In the genomic region with DNA sequence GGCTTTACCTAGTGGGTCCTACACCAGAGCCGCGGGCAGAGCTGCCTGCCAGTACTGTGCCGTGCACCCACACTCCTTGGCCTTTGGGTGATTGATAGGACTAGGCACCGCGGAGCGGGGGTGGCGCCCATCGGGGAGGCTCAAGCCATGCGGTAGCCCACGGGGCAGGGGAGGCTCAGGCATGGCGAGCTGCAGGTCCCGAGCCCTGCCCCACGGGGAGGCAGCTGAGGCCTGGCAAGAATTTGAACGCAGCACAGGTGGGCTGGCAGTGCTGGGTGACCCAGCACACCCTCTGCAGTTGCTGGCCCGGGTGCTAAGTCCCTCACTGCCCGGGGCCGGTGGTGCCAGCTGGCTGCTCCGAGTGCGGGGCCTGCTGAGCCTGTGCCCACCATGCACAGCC, we compare ENCODE assay signal across 23 cellular contexts. TPM values are rescaled to one million over a fixed set of nuclear protein-coding genes. Genes with fewer than 3 reads are reported as not detected.
DNase-seq lines count a peak whose midpoint lies in the region; ATAC-seq, FAIRE-seq and TF ChIP-seq lines count a peak whose summit lies in the region.
"Had no signal": no experiment of that assay in that cellular context is flagged by ENCODE, and none has a peak within 500 bp of the region (broad histone marks: within the 10 kb centered on the region; RNA-seq: fewer than 3 reads in every experiment).

No MANE protein-coding gene starts in this region.

- intact Hi-C loops in right cardiac atrium (cut with DNase I) = no loop called here
- intact Hi-C loops in cardiac septum (cut with DNase I) = no loop called here
- intact Hi-C loops in kidney (cut with DNase I) = no loop called here

- H3K27me3 ChIP-seq in right cardiac atrium (ENCODE audit: control insufficient read depth, insufficient read depth) (no peaks in the 10 kb centered on the region), neuronal stem cell (ENCODE audit: control insufficient read depth in 3 of 3, insufficient read depth in 3 of 3, low read depth in 1 of 3, low read length in 3 of 3) (no peaks in the 10 kb centered on the region)
- H3K27me3 ChIP-seq: BE2C, BLaER1 had no signal

- no peak overlapping the region for H3K9ac ChIP-seq in kidney (ENCODE audit: low read length in 2 of 2)
- no peak overlapping the region for H3K9ac ChIP-seq in neuronal stem cell (ENCODE audit: low read depth, low read length, poor library complexity)
- H3K9ac ChIP-seq: BLaER1 had no signal

- no peak overlapping the region for H3K23ac ChIP-seq in neuronal stem cell (ENCODE audit: low read depth, low read length, poor library complexity)

- H3K9me3 ChIP-seq in right cardiac atrium (ENCODE audit: control insufficient read depth, low read length) = no peaks in the 10 kb centered on the region
- peaks cover 0 to 5% of the 10 kb centered on the region in 2 donors for H3K9me3 ChIP-seq in kidney (ENCODE audit: control insufficient read depth in 1 of 2, low read length in 2 of 2)
- H3K9me3 ChIP-seq in neuronal stem cell (replicated peaks in 1 of 2; ENCODE audit: control insufficient read depth in 2 of 2, insufficient read depth in 1 of 2, low read depth in 1 of 2, low read length in 2 of 2) = peaks cover 0 to 4% of the 10 kb centered on the region in 2 donors
- H3K9me3 ChIP-seq: BE2C had no signal

- no peak overlapping the region for H3K14ac ChIP-seq in neuronal stem cell (ENCODE audit: low read length)

- H4K91ac ChIP-seq in neuronal stem cell (ENCODE audit: low read depth, low read length, poor library complexity) = no peak overlapping the region

- no peaks in the 10 kb centered on the region for H3K79me1 ChIP-seq in neuronal stem cell (ENCODE audit: low read depth, low read length)

- DNase-seq in right cardiac atrium (peak in 2 of 3 donors; percentile 39 to 43), cardiac septum (ENCODE audit: low spot score) (no peak), kidney (peak; percentile 65), neuronal stem cell (ENCODE audit: low spot score) (no peak), NCI-H1092 (lab: John Stamatoyannopoulos, UW) (no peak)
- DNase-seq: 8988T; ACHN; BE2C; C1 segment of cervical spinal cord; CD4-positive, alpha-beta memory T cell; CD4-positive, CD25-positive, alpha-beta regulatory T cell; CD8-positive, alpha-beta memory T cell; COR-L47; DMS79 treated with DMSO at 0.1 percent for 48 hours; GF-D8 had no signal

- no peak overlapping the region for H2BK120ac ChIP-seq in neuronal stem cell (ENCODE audit: low read depth, low read length)

- no peak overlapping the region for H2BK15ac ChIP-seq in neuronal stem cell (ENCODE audit: low read length)

- 97% methylated on average over 19 of the region's 19 CpGs for WGBS in right cardiac atrium
- WGBS in neuronal stem cell (ENCODE audit: extremely low coverage in 2 of 2, insufficient read length in 2 of 2, insufficient replicate concordance in 1 of 2), 2 donors = no CpG with 5 or more reads among the region's 19 CpGs

- H3K18ac ChIP-seq in neuronal stem cell (ENCODE audit: low read length) = no peak overlapping the region

- H2AFZ ChIP-seq in neuronal stem cell (ENCODE audit: low read length) = no peak overlapping the region

- FAIRE-seq in kidney (lab: Jason Lieb, UNC) = no peak
- FAIRE-seq: A204.1, G401.6, GM12878, GM12892, GM18507 had no signal

- no peak overlapping the region for H2BK5ac ChIP-seq in neuronal stem cell (ENCODE audit: low read length)

- ATAC-seq in right cardiac atrium (no peak), GM19463 (IDR thresholded peaks at IDR 0.05; ENCODE audit: unreplicated experiment) (no peak)
- ATAC-seq: GM12878 had no signal

- H3K4me3 ChIP-seq in right cardiac atrium (ENCODE audit: low read length) (no peak overlapping the region), kidney (ENCODE audit: low read length in 2 of 2) (no peak overlapping the region), neuronal stem cell (ENCODE audit: low read length in 2 of 2) (no peak overlapping the region)
- H3K4me3 ChIP-seq: BLaER1, GM12878 had no signal

- H4K8ac ChIP-seq in neuronal stem cell (ENCODE audit: low read depth, low read length) = peak overlapping the region; percentile 3

- H3K4ac ChIP-seq in neuronal stem cell (ENCODE audit: low read length) = no peak overlapping the region

- H3K27ac ChIP-seq in right cardiac atrium (ENCODE audit: low read length) (no peak overlapping the region), kidney (ENCODE audit: low read depth in 2 of 2, low read length in 2 of 2) (no peak overlapping the region), neuronal stem cell (replicated peaks; ENCODE audit: low read length) (no peak overlapping the region)
- H3K27ac ChIP-seq: BLaER1 had no signal

- H3K4me2 ChIP-seq in neuronal stem cell (ENCODE audit: insufficient read depth, low read length, poor library complexity, severe bottlenecking) = no peak overlapping the region
- H3K4me2 ChIP-seq: BLaER1 had no signal

- TF ChIP-seq CTCF in kidney (IDR thresholded peaks at IDR 0.05; ENCODE audit: borderline replicate concordance, extremely low read depth, insufficient read depth) = no peak

- H3K4me1 ChIP-seq in right cardiac atrium (ENCODE audit: control insufficient read depth, insufficient read depth, low read length) (no peaks in the 10 kb centered on the region), kidney (ENCODE audit: control insufficient read depth in 1 of 2, insufficient read depth in 1 of 2, low read depth in 1 of 2, low read length in 2 of 2) (no peaks in the 10 kb centered on the region), neuronal stem cell (ENCODE audit: control insufficient read depth in 2 of 2, insufficient read depth in 1 of 2, low read depth in 1 of 2, low read length in 2 of 2) (no peaks in the 10 kb centered on the region)
- H3K4me1 ChIP-seq: BE2C, BLaER1 had no signal

- H2AK5ac ChIP-seq in neuronal stem cell (ENCODE audit: low read depth, low read length) = peak overlapping the region; percentile 46

- no peaks in the 10 kb centered on the region for H3K36me3 ChIP-seq in kidney (ENCODE audit: control insufficient read depth in 1 of 2, insufficient read depth in 2 of 2, low read length in 2 of 2)
- no peaks in the 10 kb centered on the region for H3K36me3 ChIP-seq in neuronal stem cell (replicated peaks in 1 of 2; ENCODE audit: control insufficient read depth in 2 of 2, insufficient read depth in 2 of 2, low read length in 2 of 2)
- H3K36me3 ChIP-seq: BE2C, BLaER1 had no signal

- H2BK12ac ChIP-seq in neuronal stem cell (ENCODE audit: low read length) = no peak overlapping the region

RNA-seq across cellular contexts. Expression of a gene that starts 32.3 kb away (rescaled TPM):
- total RNA-seq in right cardiac atrium = 10 to 100 TPM; 27.1 to 43.6 (median 31.5) TPM
- polyA plus RNA-seq in right cardiac atrium = 14.6 TPM
- total RNA-seq in cardiac septum = 24.0 TPM
- 63.8 TPM for total RNA-seq in kidney
- 10.4 TPM for polyA plus RNA-seq in kidney (ENCODE audit: insufficient read depth, low read depth, low replicate concordance)
- polyA plus RNA-seq in neuronal stem cell (2013, experiment 1 of 2) = 5.6 TPM
- polyA plus RNA-seq in neuronal stem cell (2013, experiment 2 of 2) = 5.9 TPM
- polyA plus RNA-seq: CD14-positive monocyte; CD4-positive, CD25-positive, alpha-beta regulatory T cell; CD8-positive, alpha-beta memory T cell had no signal

Comparison
In these comparisons a context has a peak if more than half of its experiments do, and no peak if none do; other contexts are left out.
1. DNase-seq: peak in right cardiac atrium (2 of 3) and kidney (single experiment); none in cardiac septum (single experiment), neuronal stem cell (single experiment) and NCI-H1092 (single experiment).